In genomic region chr6:79089552-79090404, GRCh38 we compare ENCODE assay signal across 8 cellular contexts.
"Had no signal": no experiment of that assay in that cellular context is flagged by ENCODE, and none has a peak within 500 bp of the region (broad histone marks: within the 10 kb centered on the region; RNA-seq: fewer than 3 reads in every experiment).

No MANE protein-coding gene starts in this region.

- H3K4me3 Mint-ChIP-seq: GM23338, IgD-negative memory B cell had no signal

- H3K4me3 ChIP-seq: GM23338, HAP-1 had no signal

- H3K36me3 ChIP-seq: HAP-1 had no signal

- H3K4me2 ChIP-seq: GM23338 had no signal

- FAIRE-seq: HTR-8/SVneo had no signal

- H3K27ac Mint-ChIP-seq: GM23338, IgD-negative memory B cell had no signal

- ATAC-seq: GM23338, HCT116 had no signal

- DNase-seq: H7, Kasumi-1, KG1 had no signal

- H2AFZ ChIP-seq: GM23338 had no signal

- H3K4me1 ChIP-seq: HAP-1 had no signal

- H3K9me3 Mint-ChIP-seq: GM23338 had no signal

- H3K9me3 ChIP-seq: HAP-1 had no signal
